In the genomic region with DNA sequence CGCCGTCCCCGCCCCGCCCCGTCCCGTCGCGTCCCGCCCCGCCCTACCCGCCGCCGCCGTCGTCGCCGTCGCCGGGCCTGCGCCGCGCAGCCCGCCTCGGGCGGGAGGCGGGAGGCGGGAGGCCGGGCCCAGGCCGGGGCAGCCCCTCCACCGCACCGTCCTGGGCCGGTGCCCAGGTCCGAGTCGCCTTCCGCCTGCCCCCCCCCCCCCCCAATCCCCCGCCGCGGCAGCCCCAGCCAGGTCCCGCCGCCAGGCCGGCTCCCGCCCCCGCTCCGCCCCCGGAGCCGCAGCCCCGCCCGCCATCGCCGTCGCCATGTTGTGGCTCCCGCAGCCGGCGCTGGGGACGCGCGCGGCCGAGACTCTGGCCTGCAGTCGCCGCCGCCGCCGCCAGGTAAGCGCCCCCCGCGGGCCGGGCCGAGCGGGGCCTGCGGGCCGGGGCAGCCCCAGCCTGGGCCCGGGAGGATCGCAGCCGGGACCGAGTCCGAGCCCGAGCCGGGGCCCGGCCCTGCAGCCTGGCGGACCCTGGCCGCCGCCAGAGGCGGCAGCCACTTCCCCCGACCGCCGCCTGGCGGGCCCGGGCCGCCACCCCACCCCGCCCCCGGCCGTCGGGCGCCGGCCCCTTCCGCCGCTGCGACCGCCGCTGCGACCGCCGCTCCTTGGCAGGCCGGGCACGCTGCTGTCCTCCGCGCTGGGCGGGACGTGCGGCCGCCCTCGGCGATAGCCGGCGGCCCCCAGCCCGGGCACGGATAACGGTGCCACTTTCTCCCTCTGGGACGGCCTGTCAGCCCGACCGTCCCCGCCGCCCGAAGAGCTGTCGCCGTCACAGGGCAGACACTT, we compare ENCODE assay signal across 1 cellular context.
A peak's percentile ranks its signal among the peaks of the same experiment; 100 is the strongest.
TF ChIP-seq lines count a peak whose summit lies in the region.

A gene with protein sequence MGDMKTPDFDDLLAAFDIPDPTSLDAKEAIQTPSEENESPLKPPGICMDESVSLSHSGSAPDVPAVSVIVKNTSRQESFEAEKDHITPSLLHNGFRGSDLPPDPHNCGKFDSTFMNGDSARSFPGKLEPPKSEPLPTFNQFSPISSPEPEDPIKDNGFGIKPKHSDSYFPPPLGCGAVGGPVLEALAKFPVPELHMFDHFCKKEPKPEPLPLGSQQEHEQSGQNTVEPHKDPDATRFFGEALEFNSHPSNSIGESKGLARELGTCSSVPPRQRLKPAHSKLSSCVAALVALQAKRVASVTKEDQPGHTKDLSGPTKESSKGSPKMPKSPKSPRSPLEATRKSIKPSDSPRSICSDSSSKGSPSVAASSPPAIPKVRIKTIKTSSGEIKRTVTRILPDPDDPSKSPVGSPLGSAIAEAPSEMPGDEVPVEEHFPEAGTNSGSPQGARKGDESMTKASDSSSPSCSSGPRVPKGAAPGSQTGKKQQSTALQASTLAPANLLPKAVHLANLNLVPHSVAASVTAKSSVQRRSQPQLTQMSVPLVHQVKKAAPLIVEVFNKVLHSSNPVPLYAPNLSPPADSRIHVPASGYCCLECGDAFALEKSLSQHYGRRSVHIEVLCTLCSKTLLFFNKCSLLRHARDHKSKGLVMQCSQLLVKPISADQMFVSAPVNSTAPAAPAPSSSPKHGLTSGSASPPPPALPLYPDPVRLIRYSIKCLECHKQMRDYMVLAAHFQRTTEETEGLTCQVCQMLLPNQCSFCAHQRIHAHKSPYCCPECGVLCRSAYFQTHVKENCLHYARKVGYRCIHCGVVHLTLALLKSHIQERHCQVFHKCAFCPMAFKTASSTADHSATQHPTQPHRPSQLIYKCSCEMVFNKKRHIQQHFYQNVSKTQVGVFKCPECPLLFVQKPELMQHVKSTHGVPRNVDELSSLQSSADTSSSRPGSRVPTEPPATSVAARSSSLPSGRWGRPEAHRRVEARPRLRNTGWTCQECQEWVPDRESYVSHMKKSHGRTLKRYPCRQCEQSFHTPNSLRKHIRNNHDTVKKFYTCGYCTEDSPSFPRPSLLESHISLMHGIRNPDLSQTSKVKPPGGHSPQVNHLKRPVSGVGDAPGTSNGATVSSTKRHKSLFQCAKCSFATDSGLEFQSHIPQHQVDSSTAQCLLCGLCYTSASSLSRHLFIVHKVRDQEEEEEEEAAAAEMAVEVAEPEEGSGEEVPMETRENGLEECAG (N-terminal part only) (plus strand): TSS at position 319 of the 837 bp plus-strand sequence. CDS start 34,084 bp downstream, outside the sequence.

TF ChIP-seq in K562, 482 proteins besides CTCF, POLR2A, EP300 and RAD21 (continued from another document):
- TF ChIP-seq, protein P1, sequence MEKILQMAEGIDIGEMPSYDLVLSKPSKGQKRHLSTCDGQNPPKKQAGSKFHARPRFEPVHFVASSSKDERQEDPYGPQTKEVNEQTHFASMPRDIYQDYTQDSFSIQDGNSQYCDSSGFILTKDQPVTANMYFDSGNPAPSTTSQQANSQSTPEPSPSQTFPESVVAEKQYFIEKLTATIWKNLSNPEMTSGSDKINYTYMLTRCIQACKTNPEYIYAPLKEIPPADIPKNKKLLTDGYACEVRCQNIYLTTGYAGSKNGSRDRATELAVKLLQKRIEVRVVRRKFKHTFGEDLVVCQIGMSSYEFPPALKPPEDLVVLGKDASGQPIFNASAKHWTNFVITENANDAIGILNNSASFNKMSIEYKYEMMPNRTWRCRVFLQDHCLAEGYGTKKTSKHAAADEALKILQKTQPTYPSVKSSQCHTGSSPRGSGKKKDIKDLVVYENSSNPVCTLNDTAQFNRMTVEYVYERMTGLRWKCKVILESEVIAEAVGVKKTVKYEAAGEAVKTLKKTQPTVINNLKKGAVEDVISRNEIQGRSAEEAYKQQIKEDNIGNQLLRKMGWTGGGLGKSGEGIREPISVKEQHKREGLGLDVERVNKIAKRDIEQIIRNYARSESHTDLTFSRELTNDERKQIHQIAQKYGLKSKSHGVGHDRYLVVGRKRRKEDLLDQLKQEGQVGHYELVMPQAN (IDR thresholded peaks at IDR 0.05; ENCODE audit: borderline replicate concordance) = 0 out of 2 replicates have a peak, but pooled peaks have one; percentile 25
- no peak for TF ChIP-seq NRF1 (conservative IDR thresholded peaks at IDR 0.05 in 1 of 2, IDR thresholded peaks at IDR 0.05 in 1 of 2)
- TF ChIP-seq CTBP1 (IDR thresholded peaks at IDR 0.05; ENCODE audit: borderline replicate concordance) = no peak; the same call in 1 of the 2 replicates
- TF ChIP-seq ZFX (CRISPR knock-in tag; IDR thresholded peaks at IDR 0.05) = 0 out of 2 replicates have a peak, but pooled peaks have one; percentile 56
- no peak for TF ChIP-seq NR2C2 (CRISPR knock-in tag; IDR thresholded peaks at IDR 0.05)
- TF ChIP-seq NR2C2 (tag; IDR thresholded peaks at IDR 0.05) = peak; percentile 77
- TF ChIP-seq ZNF41 (CRISPR knock-in tag; conservative IDR thresholded peaks at IDR 0.05) = no peak
- peak; percentile 29; the same call in 1 of the 2 replicates for TF ChIP-seq MYC (IDR thresholded peaks at IDR 0.05; ENCODE audit: low read depth, low read length)
- TF ChIP-seq MYC (CRISPR knock-in tag; IDR thresholded peaks at IDR 0.05; ENCODE audit: borderline replicate concordance, low read depth) = no peak
- TF ChIP-seq FOXP1 (CRISPR knock-in tag; IDR thresholded peaks at IDR 0.05) = peak; percentile 63
- TF ChIP-seq ZNF699 (CRISPR knock-in tag; IDR thresholded peaks at IDR 0.05; ENCODE audit: insufficient replicate concordance) = no peak
- peak; percentile 59; the same call in 1 of the 2 replicates for TF ChIP-seq POLR2H (tag; IDR thresholded peaks at IDR 0.05; ENCODE audit: low read depth)
- TF ChIP-seq, protein P2, sequence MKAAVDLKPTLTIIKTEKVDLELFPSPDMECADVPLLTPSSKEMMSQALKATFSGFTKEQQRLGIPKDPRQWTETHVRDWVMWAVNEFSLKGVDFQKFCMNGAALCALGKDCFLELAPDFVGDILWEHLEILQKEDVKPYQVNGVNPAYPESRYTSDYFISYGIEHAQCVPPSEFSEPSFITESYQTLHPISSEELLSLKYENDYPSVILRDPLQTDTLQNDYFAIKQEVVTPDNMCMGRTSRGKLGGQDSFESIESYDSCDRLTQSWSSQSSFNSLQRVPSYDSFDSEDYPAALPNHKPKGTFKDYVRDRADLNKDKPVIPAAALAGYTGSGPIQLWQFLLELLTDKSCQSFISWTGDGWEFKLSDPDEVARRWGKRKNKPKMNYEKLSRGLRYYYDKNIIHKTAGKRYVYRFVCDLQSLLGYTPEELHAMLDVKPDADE (conservative IDR thresholded peaks at IDR 0.05; ENCODE audit: control insufficient read depth, low read depth, low read length) = peak; percentile 21
- TF ChIP-seq HNRNPK (IDR thresholded peaks at IDR 0.05; ENCODE audit: low read depth, low read length, poor library complexity, severe bottlenecking) = no peak
- peak; percentile 77 for TF ChIP-seq POLR2G (IDR thresholded peaks at IDR 0.05; ENCODE audit: low read depth, low read length)
